33 cellular contexts compared by ENCODE assay signal in genomic region chr5:175845229-175845628, GRCh38. TPM values are rescaled to one million over a fixed set of nuclear protein-coding genes. Genes with fewer than 3 reads are reported as not detected.
"Had no signal": no experiment of that assay in that cellular context is flagged by ENCODE, and none has a peak within 500 bp of the region (broad histone marks: within the 10 kb centered on the region; RNA-seq: fewer than 3 reads in every experiment).

No MANE protein-coding gene starts in this region.

- H3K9me3 Mint-ChIP-seq: immature natural killer cell; mesothelial cell of epicardium; natural killer cell; nephron progenitor cell; neural progenitor cell; stimulated activated effector memory CD8-positive, alpha-beta T cell treated with anti-CD3 and anti-CD28 coated beads, Interleukin-12 subunit alpha, Interleukin-12 subunit beta, amount 100 ng/mL, for 72 hours had no signal

- H3K4me1 Mint-ChIP-seq: immature natural killer cell; mesothelial cell of epicardium; naive B cell; natural killer cell; stimulated activated effector memory CD8-positive, alpha-beta T cell treated with anti-CD3 and anti-CD28 coated beads, Interleukin-12 subunit alpha, Interleukin-12 subunit beta, amount 100 ng/mL, for 72 hours had no signal

- DNase-seq: immature natural killer cell; kidney; left colon; left lung; lower lobe of right lung; mammary epithelial cell; mesendoderm; naive B cell; natural killer cell; nephron progenitor cell; occipital lobe; retina; right cardiac atrium; sigmoid colon; small intestine; spleen; stimulated activated CD4-positive, alpha-beta T cell treated with anti-CD3 and anti-CD28 coated beads, Interleukin-4, amount 100 ng/mL, for 24 hours; stimulated activated naive CD8-positive, alpha-beta T cell treated with anti-CD3 and anti-CD28 coated beads, Interleukin-15, Interleukin-2, amounts not matched to agents 100 U/mL and 50 U/mL, for 24 hours; stomach; tibial artery; trophoblast cell; upper lobe of right lung had no signal

- FAIRE-seq: islet of Langerhans, kidney, small intestine, urothelium cell line had no signal

- H3K4me3 Mint-ChIP-seq: immature natural killer cell; mesothelial cell of epicardium; natural killer cell; nephron progenitor cell; neural progenitor cell; stimulated activated effector memory CD8-positive, alpha-beta T cell treated with anti-CD3 and anti-CD28 coated beads, Interleukin-12 subunit alpha, Interleukin-12 subunit beta, amount 100 ng/mL, for 72 hours had no signal

- H3K27me3 ChIP-seq: neural progenitor cell, upper lobe of right lung had no signal

- ATAC-seq: left colon; left lung; lower lobe of right lung; natural killer cell; right cardiac atrium; stimulated activated effector memory CD8-positive, alpha-beta T cell treated with anti-CD3 and anti-CD28 coated beads, Interleukin-12 subunit alpha, Interleukin-12 subunit beta, amount 100 ng/mL, for 72 hours; stimulated activated naive CD8-positive, alpha-beta T cell treated with anti-CD3 and anti-CD28 coated beads, Interleukin-15, Interleukin-2, amounts not matched to agents 100 U/mL and 50 U/mL, for 24 hours; upper lobe of right lung had no signal

- H3K36me3 ChIP-seq: left lung, lower lobe of right lung, neural progenitor cell, neutrophil, prostate gland, sigmoid colon, spleen, stomach, thoracic aorta, tibial artery, upper lobe of right lung had no signal

- H3K9ac ChIP-seq: neural progenitor cell had no signal

- H3K4me1 ChIP-seq: left lung, lower lobe of right lung, prostate gland, sigmoid colon, spleen, stomach, tibial artery, upper lobe of right lung had no signal

- H2AFZ ChIP-seq: neural progenitor cell had no signal

- H3K9me3 ChIP-seq: left lung, lower lobe of right lung, neutrophil, prostate gland, sigmoid colon, upper lobe of right lung had no signal

- H3K36me3 Mint-ChIP-seq: mesothelial cell of epicardium; natural killer cell; neural progenitor cell; stimulated activated effector memory CD8-positive, alpha-beta T cell treated with anti-CD3 and anti-CD28 coated beads, Interleukin-12 subunit alpha, Interleukin-12 subunit beta, amount 100 ng/mL, for 72 hours had no signal

- H3K4me2 ChIP-seq: neural progenitor cell had no signal

- H3K27ac Mint-ChIP-seq: mesothelial cell of epicardium; natural killer cell; stimulated activated effector memory CD8-positive, alpha-beta T cell treated with anti-CD3 and anti-CD28 coated beads, Interleukin-12 subunit alpha, Interleukin-12 subunit beta, amount 100 ng/mL, for 72 hours had no signal

- H3K27ac ChIP-seq: left lung, lower lobe of right lung, neural progenitor cell, neutrophil, prostate gland, sigmoid colon, spleen, stomach, thoracic aorta, tibial artery, upper lobe of right lung had no signal

- H3K4me3 ChIP-seq: left lung, lower lobe of right lung, neural progenitor cell, prostate gland, sigmoid colon, spleen, stomach, thoracic aorta, tibial artery, upper lobe of right lung had no signal

RNA-seq across cellular contexts. Expression of gene CPLX2, which starts 26.1 kb away (rescaled TPM):
- total RNA-seq: kidney, left lung, liver, mammary epithelial cell, mesothelial cell of epicardium, mononuclear cell, natural killer cell, osteocyte, spleen, thoracic aorta, upper lobe of right lung had no signal
- polyA plus RNA-seq: immature natural killer cell, mammary epithelial cell had no signal
